Comparison of ENCODE assay signal across 29 cellular contexts in genomic region chr7:23076774-23077173, GRCh38. TPM values are rescaled to one million over a fixed set of nuclear protein-coding genes. Genes with fewer than 3 reads are reported as not detected.
DNase-seq lines count a peak whose midpoint lies in the region; ATAC-seq and TF ChIP-seq lines count a peak whose summit lies in the region.
"Had no signal": no experiment of that assay in that cellular context is flagged by ENCODE, and none has a peak within 500 bp of the region (broad histone marks: within the 10 kb centered on the region; RNA-seq: fewer than 3 reads in every experiment).

No MANE protein-coding gene starts in this region.

- H3K4me2 ChIP-seq in mesenchymal stem cell (ENCODE audit: low read length, poor library complexity, severe bottlenecking): no peak overlapping the region

- no TSS peak for BruUV-seq in Caco-2 (replicated peaks; lab: Mats Ljungman, UMichigan)

- H3K4ac ChIP-seq in mesenchymal stem cell (ENCODE audit: low read depth in 1 of 2, low read length in 2 of 2): no peak overlapping the region

- H2BK120ac ChIP-seq in mesenchymal stem cell (ENCODE audit: low read depth, low read length): no peak overlapping the region

- H3K36me3 Mint-ChIP-seq in Caco-2 (ENCODE audit: insufficient read depth, unreplicated experiment) (no peaks in the 10 kb centered on the region), endothelial cell (ENCODE audit: low read depth, unreplicated experiment) (no peaks in the 10 kb centered on the region)
- H3K36me3 Mint-ChIP-seq: activated naive CD4-positive, alpha-beta T cell treated with anti-CD3 and anti-CD28 coated beads, Interleukin-2, amount 50 U/mL, for 72 hours; immature natural killer cell; stimulated activated memory B cell treated with anti-CD40 and anti-IgM and Interleukin-4, amounts not matched to agents 10 μg/mL and 1 μg/mL and 100 μg/mL, for 72 hours had no signal

- H3K27me3 ChIP-seq in Caco-2 (replicated peaks; ENCODE audit: control insufficient read depth, insufficient read depth, low read length) (no peaks in the 10 kb centered on the region), mesenchymal stem cell (ENCODE audit: control insufficient read depth in 1 of 2, insufficient read depth in 1 of 2, low read length in 2 of 2) (no peaks in the 10 kb centered on the region), lower lobe of right lung (ENCODE audit: low read depth) (no peaks in the 10 kb centered on the region)
- H3K27me3 ChIP-seq: foreskin keratinocyte, vagina had no signal

- H3K36me3 ChIP-seq in Caco-2 (ENCODE audit: control insufficient read depth, insufficient read depth, low read length) (no peaks in the 10 kb centered on the region), mesenchymal stem cell (ENCODE audit: control insufficient read depth in 1 of 2, insufficient read depth in 2 of 2, low read depth in 1 of 2, low read length in 2 of 2) (no peaks in the 10 kb centered on the region), lower lobe of right lung (no peaks in the 10 kb centered on the region)
- H3K36me3 ChIP-seq: vagina had no signal

- CTCF ChIA-PET in Caco-2 (lab: Charles Lee): no interaction called here

- H4K91ac ChIP-seq in mesenchymal stem cell (ENCODE audit: low read length): no peak overlapping the region

- no peak overlapping the region for H2AFZ ChIP-seq in mesenchymal stem cell (ENCODE audit: low read depth, low read length)

- no peak overlapping the region for H3K23ac ChIP-seq in mesenchymal stem cell (ENCODE audit: low read length in 2 of 2)

- no peak for ATAC-seq in stimulated activated naive CD8-positive, alpha-beta T cell treated with anti-CD3 and anti-CD28 coated beads, Interleukin-15, amount 100 ng/mL, for 72 hours
- ATAC-seq in GM18502 (IDR thresholded peaks at IDR 0.05; ENCODE audit: poor library complexity, unreplicated experiment): no peak
- no peak for ATAC-seq in lower lobe of right lung
- no peak for ATAC-seq in GM18907 (IDR thresholded peaks at IDR 0.05; ENCODE audit: unreplicated experiment)
- ATAC-seq: activated naive CD4-positive, alpha-beta T cell treated with anti-CD3 and anti-CD28 coated beads, Interleukin-2, amount 50 U/mL, for 72 hours; activated T-helper 17 cell treated with anti-CD3 and anti-CD28 coated beads, Interleukin-2, amount 50 U/mL, for 72 hours; esophagus mucosa; foreskin keratinocyte; GM12878; stimulated activated memory B cell treated with anti-CD40 and anti-IgM and Interleukin-4, amounts not matched to agents 10 μg/mL and 1 μg/mL and 100 μg/mL, for 72 hours had no signal

- intact Hi-C loops in Caco-2 (cut with micrococcal nuclease; ENCODE audit: unreplicated experiment): no loop called here
- intact Hi-C loops in lower lobe of right lung (cut with DNase I): no loop called here

- POLR2A ChIA-PET in Caco-2 (lab: Charles Lee): no interaction called here

- H2BK15ac ChIP-seq in mesenchymal stem cell (ENCODE audit: low read depth, poor library complexity, severe bottlenecking): peak overlapping the region; percentile 34

- H3K4me1 ChIP-seq in Caco-2 (peaks cover 33% of the 10 kb centered on the region), mesenchymal stem cell (ENCODE audit: control insufficient read depth, insufficient read depth, low read depth, low read length) (no peaks in the 10 kb centered on the region), lower lobe of right lung (no peaks in the 10 kb centered on the region)
- H3K4me1 ChIP-seq: vagina had no signal

- H3K79me1 ChIP-seq in mesenchymal stem cell (replicated peaks; ENCODE audit: low read length, poor library complexity, severe bottlenecking): no peaks in the 10 kb centered on the region

- H4K8ac ChIP-seq in mesenchymal stem cell (ENCODE audit: low read length): no peak overlapping the region

- H3K27ac Mint-ChIP-seq in Caco-2 (ENCODE audit: unreplicated experiment) (peak overlapping the region; percentile 36), endothelial cell (ENCODE audit: unreplicated experiment) (peak overlapping the region; percentile 95)
- H3K27ac Mint-ChIP-seq in stimulated activated naive CD8-positive, alpha-beta T cell treated with anti-CD3 and anti-CD28 coated beads, Interleukin-15, amount 100 ng/mL, for 72 hours: no peak overlapping the region
- H3K27ac Mint-ChIP-seq: activated naive CD4-positive, alpha-beta T cell treated with anti-CD3 and anti-CD28 coated beads, Interleukin-2, amount 50 U/mL, for 72 hours; activated T-helper 17 cell treated with anti-CD3 and anti-CD28 coated beads, Interleukin-2, amount 50 U/mL, for 72 hours; immature natural killer cell; stimulated activated memory B cell treated with anti-CD40 and anti-IgM and Interleukin-4, amounts not matched to agents 10 μg/mL and 1 μg/mL and 100 μg/mL, for 72 hours had no signal

- H2BK5ac ChIP-seq in mesenchymal stem cell (ENCODE audit: low read depth, low read length, poor library complexity, severe bottlenecking): no peak overlapping the region

- H3K27ac ChIP-seq in mesenchymal stem cell (ENCODE audit: low read length, poor library complexity, severe bottlenecking): no peak overlapping the region
- no peak overlapping the region for H3K27ac ChIP-seq in lower lobe of right lung
- H3K27ac ChIP-seq: foreskin keratinocyte, vagina had no signal

- H3K4me3 ChIP-seq in Caco-2 (ENCODE audit: low read depth, low read length) (no peak overlapping the region), mesenchymal stem cell (ENCODE audit: insufficient read depth in 1 of 2, low read depth in 1 of 2, low read length in 2 of 2) (no peak overlapping the region), lower lobe of right lung (no peak overlapping the region)
- H3K4me3 ChIP-seq: GM12878, lung, vagina had no signal

- 2% methylated on average over 3 of the region's 3 CpGs for WGBS in mesenchymal stem cell

- no peak overlapping the region for H3K18ac ChIP-seq in mesenchymal stem cell (ENCODE audit: low read depth in 1 of 2, low read length in 2 of 2)

- DNase-seq in Caco-2: peak in 1 of 2 experiments; percentile 16
- DNase-seq in NCI-H226: peak; percentile 12
- no peak for DNase-seq in endothelial cell (ENCODE audit: low spot score)
- DNase-seq in mesenchymal stem cell: no peak
- no peak for DNase-seq in stimulated activated naive CD8-positive, alpha-beta T cell treated with anti-CD3 and anti-CD28 coated beads, Interleukin-15, amount 100 ng/mL, for 72 hours
- no peak for DNase-seq in lower lobe of right lung
- DNase-seq: activated CD4-positive, alpha-beta T cell treated with anti-CD3 and anti-CD28 coated beads, Interleukin-2, amount 50 U/mL, for 1 hour; activated CD8-positive, alpha-beta memory T cell treated with anti-CD3 and anti-CD28 coated beads, Interleukin-2, amount 50 U/mL, for 4 hours; aorta; COR-L47; DND-41; effector CD4-positive, alpha-beta T cell; foreskin keratinocyte; hippocampal formation; immature natural killer cell; NCI-H1105 treated with DMSO at 0.1 percent for 48 hours; NCI-H2029 treated with DMSO at 0.1 percent for 48 hours; NCI-H82; nucleus accumbens; T-helper 9 cell had no signal

- no peak overlapping the region for H3K9ac ChIP-seq in mesenchymal stem cell (ENCODE audit: low read length)

- H3K4me1 Mint-ChIP-seq in Caco-2 (ENCODE audit: low read depth, unreplicated experiment) (peaks cover 41% of the 10 kb centered on the region), endothelial cell (ENCODE audit: unreplicated experiment) (peaks cover 46% of the 10 kb centered on the region)
- H3K4me1 Mint-ChIP-seq in stimulated activated naive CD8-positive, alpha-beta T cell treated with anti-CD3 and anti-CD28 coated beads, Interleukin-15, amount 100 ng/mL, for 72 hours: no peaks in the 10 kb centered on the region
- H3K4me1 Mint-ChIP-seq: activated T-helper 17 cell treated with anti-CD3 and anti-CD28 coated beads, Interleukin-2, amount 50 U/mL, for 72 hours; immature natural killer cell; stimulated activated memory B cell treated with anti-CD40 and anti-IgM and Interleukin-4, amounts not matched to agents 10 μg/mL and 1 μg/mL and 100 μg/mL, for 72 hours had no signal

- no peak overlapping the region for H3K14ac ChIP-seq in mesenchymal stem cell (ENCODE audit: low read length in 2 of 2)

- no peak overlapping the region for H2AK5ac ChIP-seq in mesenchymal stem cell (ENCODE audit: low read length, severe bottlenecking)

- H3K27me3 Mint-ChIP-seq in Caco-2 (ENCODE audit: insufficient read depth, unreplicated experiment) (no peaks in the 10 kb centered on the region), endothelial cell (ENCODE audit: unreplicated experiment) (peaks cover 2% of the 10 kb centered on the region)
- H3K27me3 Mint-ChIP-seq in stimulated activated naive CD8-positive, alpha-beta T cell treated with anti-CD3 and anti-CD28 coated beads, Interleukin-15, amount 100 ng/mL, for 72 hours: peaks cover 34% of the 10 kb centered on the region

- H3K9me3 ChIP-seq in Caco-2 (no peaks in the 10 kb centered on the region), mesenchymal stem cell (ENCODE audit: control insufficient read depth, low read length) (no peaks in the 10 kb centered on the region), lower lobe of right lung (no peaks in the 10 kb centered on the region)
- H3K9me3 ChIP-seq: vagina had no signal

- TF ChIP-seq CTCF in Caco-2 (IDR thresholded peaks at IDR 0.05; ENCODE audit: insufficient read depth in 1 of 2, low read depth in 1 of 2, low read length in 1 of 2, severe bottlenecking in 1 of 2, unreplicated experiment in 1 of 2): no peak
- TF ChIP-seq CTCF in endothelial cell (IDR thresholded peaks at IDR 0.05; ENCODE audit: unreplicated experiment): no peak
- TF ChIP-seq CTCF in lower lobe of right lung (IDR thresholded peaks at IDR 0.05): no peak

- H3K9me3 Mint-ChIP-seq in Caco-2 (ENCODE audit: unreplicated experiment) (no peaks in the 10 kb centered on the region), endothelial cell (ENCODE audit: unreplicated experiment) (no peaks in the 10 kb centered on the region)
- no peaks in the 10 kb centered on the region for H3K9me3 Mint-ChIP-seq in stimulated activated naive CD8-positive, alpha-beta T cell treated with anti-CD3 and anti-CD28 coated beads, Interleukin-15, amount 100 ng/mL, for 72 hours
- H3K9me3 Mint-ChIP-seq: activated naive CD4-positive, alpha-beta T cell treated with anti-CD3 and anti-CD28 coated beads, Interleukin-2, amount 50 U/mL, for 72 hours; activated T-helper 17 cell treated with anti-CD3 and anti-CD28 coated beads, Interleukin-2, amount 50 U/mL, for 72 hours; immature natural killer cell; stimulated activated memory B cell treated with anti-CD40 and anti-IgM and Interleukin-4, amounts not matched to agents 10 μg/mL and 1 μg/mL and 100 μg/mL, for 72 hours had no signal

- no peak overlapping the region for H2BK12ac ChIP-seq in mesenchymal stem cell (ENCODE audit: low read length in 2 of 2)

- H3K4me3 Mint-ChIP-seq in Caco-2 (ENCODE audit: unreplicated experiment) (peak overlapping the region; percentile 12), endothelial cell (ENCODE audit: unreplicated experiment) (peak overlapping the region; percentile 67)
- H3K4me3 Mint-ChIP-seq in stimulated activated naive CD8-positive, alpha-beta T cell treated with anti-CD3 and anti-CD28 coated beads, Interleukin-15, amount 100 ng/mL, for 72 hours: no peak overlapping the region
- H3K4me3 Mint-ChIP-seq: activated T-helper 17 cell treated with anti-CD3 and anti-CD28 coated beads, Interleukin-2, amount 50 U/mL, for 72 hours; immature natural killer cell; stimulated activated memory B cell treated with anti-CD40 and anti-IgM and Interleukin-4, amounts not matched to agents 10 μg/mL and 1 μg/mL and 100 μg/mL, for 72 hours had no signal

RNA-seq across cellular contexts. Expression of gene KLHL7, which starts 28.8 kb away (rescaled TPM):
- total RNA-seq in Caco-2 (2022): 35.8 and 40.6 TPM in 2 replicates
- total RNA-seq in endothelial cell (ENCODE audit: unreplicated experiment): 44.8 TPM
- 26.5 TPM for polyA plus RNA-seq in mesenchymal stem cell (2013, experiment 1 of 2)
- polyA plus RNA-seq in mesenchymal stem cell (2013, experiment 2 of 2): 27.6 TPM
- 18.7 TPM for total RNA-seq in lower lobe of right lung

Comparison
In these comparisons a context has a peak if more than half of its experiments do, and no peak if none do; other contexts are left out.
1. H3K27ac Mint-ChIP-seq: peak in Caco-2 (single experiment) and endothelial cell (single experiment); none in stimulated activated naive CD8-positive, alpha-beta T cell treated with anti-CD3 and anti-CD28 coated beads, Interleukin-15, amount 100 ng/mL, for 72 hours (0 of 2).
2. H3K4me3 Mint-ChIP-seq: peak in Caco-2 (single experiment) and endothelial cell (single experiment); none in stimulated activated naive CD8-positive, alpha-beta T cell treated with anti-CD3 and anti-CD28 coated beads, Interleukin-15, amount 100 ng/mL, for 72 hours (0 of 2).